Comparison of ENCODE assay signal across 18 cellular contexts in the genomic region with DNA sequence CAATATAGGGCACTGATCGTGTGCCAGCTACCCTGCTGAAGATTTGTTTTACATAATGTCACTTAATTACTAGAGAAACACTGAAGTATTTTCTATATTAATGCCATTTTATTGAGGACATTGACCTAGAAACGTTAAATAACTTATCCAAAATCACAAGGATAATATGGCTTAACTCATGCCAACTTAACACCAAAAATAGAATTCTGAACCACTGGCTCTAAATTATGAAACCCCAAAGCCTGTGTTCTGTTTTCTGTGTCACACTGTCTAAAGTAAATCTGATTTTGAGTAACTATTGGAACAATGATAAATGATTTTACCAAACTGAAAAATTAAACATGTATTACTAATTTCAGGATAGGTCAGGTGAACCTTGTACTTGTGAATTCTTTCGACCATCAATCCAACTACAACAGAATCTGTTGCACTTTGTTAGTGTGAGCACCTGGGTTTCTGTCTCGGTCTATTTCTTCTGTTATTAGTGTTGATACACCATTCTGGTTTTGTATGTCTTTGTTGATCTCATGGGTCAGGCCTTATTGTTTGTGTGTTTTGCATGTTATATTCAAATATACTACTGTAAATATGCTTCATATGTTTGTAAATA. TPM values are rescaled to one million over a fixed set of nuclear protein-coding genes. Genes with fewer than 3 reads are reported as not detected.
DNase-seq lines count a peak whose midpoint lies in the region; ATAC-seq and TF ChIP-seq lines count a peak whose summit lies in the region.
"Had no signal": no experiment of that assay in that cellular context is flagged by ENCODE, and none has a peak within 500 bp of the region (broad histone marks: within the 10 kb centered on the region; RNA-seq: fewer than 3 reads in every experiment).

No MANE protein-coding gene starts in this region.

- no peak for TF ChIP-seq CTCF in PC-3 (conservative IDR thresholded peaks at IDR 0.05; ENCODE audit: low read depth, low read length)

- no peak overlapping the region for H2AFZ ChIP-seq in PC-3 (ENCODE audit: low read length)
- H2AFZ ChIP-seq: GM23338 had no signal

- intact Hi-C loops in PC-3 (cut with micrococcal nuclease), result no loop called here
- intact Hi-C loops in activated T-helper 1 cell treated with anti-CD3 and anti-CD28 coated beads, Interleukin-12 subunit alpha, Interleukin-12 subunit beta, Interleukin-2, Interleukin-4 antibody, amounts not matched to agents 30 ng/mL and 10 ng/mL and 1 ng/mL, durations not matched to agents 14 hours and 24 hours and 36 hours (cut with micrococcal nuclease), result no loop called here

- no peak overlapping the region for H3K27ac Mint-ChIP-seq in activated T-helper 1 cell treated with anti-CD3 and anti-CD28 coated beads, Interleukin-12 subunit alpha, Interleukin-12 subunit beta, Interleukin-2, Interleukin-4 antibody, amounts not matched to agents 30 ng/mL and 10 ng/mL and 1 ng/mL, durations not matched to agents 14 hours and 24 hours and 36 hours
- H3K27ac Mint-ChIP-seq: GM23338; T-helper 1 cell treated with Interleukin-12 subunit alpha and Interleukin-12 subunit beta and Interleukin-4 antibody, amounts not matched to agents 30 μg/mL and 1 μg/mL, for 36 hours had no signal

- no peaks in the 10 kb centered on the region for H3K79me2 ChIP-seq in PC-3 (ENCODE audit: low read length)

- H4K20me1 ChIP-seq in PC-3 (ENCODE audit: low read length), result no peaks in the 10 kb centered on the region
- H4K20me1 ChIP-seq: BLaER1 treated with 17β-estradiol and CSF1 and Interleukin-3, amounts not matched to agents 10 nM and 100 nM had no signal

- no peak for DNase-seq in PC-3
- no peak for DNase-seq in activated effector memory CD4-positive, alpha-beta T cell treated with Interleukin-2 at 50 U/mL for 16 hours
- no peak for DNase-seq in activated T-helper 1 cell treated with anti-CD3 and anti-CD28 coated beads, Interleukin-12 subunit alpha, Interleukin-12 subunit beta, Interleukin-2, Interleukin-4 antibody, amounts not matched to agents 30 ng/mL and 10 ng/mL and 1 ng/mL, durations not matched to agents 14 hours and 24 hours and 36 hours (ENCODE audit: low spot score)
- DNase-seq: KG1, MG63, NCI-H1092 treated with DMSO at 0.1 percent for 48 hours, NCI-H1694, NCI-H69 had no signal

- no peak overlapping the region for H3K4me3 ChIP-seq in PC-3 (ENCODE audit: low read length)
- H3K4me3 ChIP-seq: BLaER1 treated with 17β-estradiol and CSF1 and Interleukin-3, amounts not matched to agents 10 nM and 100 nM; GM23338; MG63 had no signal

- peaks cover 9% of the 10 kb centered on the region for H3K9me3 Mint-ChIP-seq in activated T-helper 1 cell treated with anti-CD3 and anti-CD28 coated beads, Interleukin-12 subunit alpha, Interleukin-12 subunit beta, Interleukin-2, Interleukin-4 antibody, amounts not matched to agents 30 ng/mL and 10 ng/mL and 1 ng/mL, durations not matched to agents 14 hours and 24 hours and 36 hours

- no peaks in the 10 kb centered on the region for H3K27me3 Mint-ChIP-seq in activated T-helper 1 cell treated with anti-CD3 and anti-CD28 coated beads, Interleukin-12 subunit alpha, Interleukin-12 subunit beta, Interleukin-2, Interleukin-4 antibody, amounts not matched to agents 30 ng/mL and 10 ng/mL and 1 ng/mL, durations not matched to agents 14 hours and 24 hours and 36 hours (ENCODE audit: insufficient read depth)

- peaks cover 39% of the 10 kb centered on the region for H3K4me1 Mint-ChIP-seq in activated T-helper 1 cell treated with anti-CD3 and anti-CD28 coated beads, Interleukin-12 subunit alpha, Interleukin-12 subunit beta, Interleukin-2, Interleukin-4 antibody, amounts not matched to agents 30 ng/mL and 10 ng/mL and 1 ng/mL, durations not matched to agents 14 hours and 24 hours and 36 hours (ENCODE audit: low read depth)
- H3K4me1 Mint-ChIP-seq: GM23338 had no signal

- H3K4me2 ChIP-seq in PC-3 (ENCODE audit: low read length), result no peak overlapping the region
- H3K4me2 ChIP-seq: BLaER1 treated with 17β-estradiol and CSF1 and Interleukin-3, amounts not matched to agents 10 nM and 100 nM; GM23338 had no signal

- H3K9me2 ChIP-seq in PC-3 (replicated peaks; ENCODE audit: low read length), result no peaks in the 10 kb centered on the region

- CTCF ChIA-PET in PC-3 (lab: Charles Lee), result no interaction called here

- H3F3A ChIP-seq in PC-3 (ENCODE audit: low read length, unreplicated experiment), result no peaks in the 10 kb centered on the region

- no peak overlapping the region for H3K9ac ChIP-seq in PC-3 (ENCODE audit: low read length)
- H3K9ac ChIP-seq: BLaER1 treated with 17β-estradiol and CSF1 and Interleukin-3, amounts not matched to agents 10 nM and 100 nM had no signal

- ATAC-seq in GM18858 (IDR thresholded peaks at IDR 0.05; ENCODE audit: unreplicated experiment) (peak; percentile 37), GM19438 (IDR thresholded peaks at IDR 0.05; ENCODE audit: low read depth, unreplicated experiment) (peak; percentile 39), HG03159 (IDR thresholded peaks at IDR 0.05; ENCODE audit: unreplicated experiment) (peak; percentile 28), PC-3 (no peak), GM21723 (IDR thresholded peaks at IDR 0.05; ENCODE audit: unreplicated experiment) (no peak), HG02763 (IDR thresholded peaks at IDR 0.05; ENCODE audit: unreplicated experiment) (no peak)
- ATAC-seq: GM23338, Panc1, SK-N-SH treated with all-trans-retinoic acid at 6 μM for 48 hours had no signal

- H3K4me3 Mint-ChIP-seq in activated T-helper 1 cell treated with anti-CD3 and anti-CD28 coated beads, Interleukin-12 subunit alpha, Interleukin-12 subunit beta, Interleukin-2, Interleukin-4 antibody, amounts not matched to agents 30 ng/mL and 10 ng/mL and 1 ng/mL, durations not matched to agents 14 hours and 24 hours and 36 hours, result no peak overlapping the region
- H3K4me3 Mint-ChIP-seq: GM23338; T-helper 1 cell treated with Interleukin-12 subunit alpha and Interleukin-12 subunit beta and Interleukin-4 antibody, amounts not matched to agents 30 μg/mL and 1 μg/mL, for 36 hours had no signal

- POLR2A ChIA-PET in PC-3 (lab: Charles Lee; ENCODE audit: unreplicated experiment), result no interaction called here

- H3K27ac ChIP-seq in PC-3 (ENCODE audit: low read length), result no peak overlapping the region
- H3K27ac ChIP-seq: BLaER1 treated with 17β-estradiol and CSF1 and Interleukin-3, amounts not matched to agents 10 nM and 100 nM had no signal

- BruUV-seq in PC-3 (replicated peaks; lab: Mats Ljungman, UMichigan), result TSS peak; percentile 13

- H3K4me1 ChIP-seq in PC-3 (ENCODE audit: insufficient read depth, low read length), result no peaks in the 10 kb centered on the region

- H3K9me3 ChIP-seq in PC-3 (ENCODE audit: low read length), result no peaks in the 10 kb centered on the region
- H3K9me3 ChIP-seq: MG63 had no signal

- H3K36me3 ChIP-seq in PC-3 (ENCODE audit: low read depth, low read length), result no peaks in the 10 kb centered on the region
- H3K36me3 ChIP-seq: MG63 had no signal

- peaks cover 3% of the 10 kb centered on the region for H3K36me3 Mint-ChIP-seq in activated T-helper 1 cell treated with anti-CD3 and anti-CD28 coated beads, Interleukin-12 subunit alpha, Interleukin-12 subunit beta, Interleukin-2, Interleukin-4 antibody, amounts not matched to agents 30 ng/mL and 10 ng/mL and 1 ng/mL, durations not matched to agents 14 hours and 24 hours and 36 hours (ENCODE audit: low read depth)

- no peaks in the 10 kb centered on the region for H3K27me3 ChIP-seq in PC-3 (ENCODE audit: low read length)
- H3K27me3 ChIP-seq: BLaER1 treated with 17β-estradiol and CSF1 and Interleukin-3, amounts not matched to agents 10 nM and 100 nM; MG63 had no signal

RNA-seq across cellular contexts. Expression of gene CCDC141, which starts 48.2 kb away (rescaled TPM):
- total RNA-seq in PC-3 (2014; rRNA removed), result 0.40 and 1.1 TPM in 2 replicates
- 0.78 and 1.2 TPM in 2 replicates for total RNA-seq in activated T-helper 1 cell treated with anti-CD3 and anti-CD28 coated beads, Interleukin-12 subunit alpha, Interleukin-12 subunit beta, Interleukin-2, Interleukin-4 antibody, amounts not matched to agents 30 ng/mL and 10 ng/mL and 1 ng/mL, durations not matched to agents 14 hours and 24 hours and 36 hours

Comparison
In these comparisons a context has a peak if more than half of its experiments do, and no peak if none do; other contexts are left out.
1. ATAC-seq: peak in GM18858 (single experiment), GM19438 (single experiment) and HG03159 (single experiment); none in PC-3 (single experiment), GM21723 (single experiment) and HG02763 (single experiment).